ENCODE assay signal across 9 cellular contexts in genomic region chr1:206506405-206506802, GRCh38. TPM values are rescaled to one million over a fixed set of nuclear protein-coding genes. Genes with fewer than 3 reads are reported as not detected.
A peak's percentile ranks its signal among the peaks of the same experiment; 100 is the strongest.
DNase-seq lines count a peak whose midpoint lies in the region; ATAC-seq and TF ChIP-seq lines count a peak whose summit lies in the region.
"Had no signal": no experiment of that assay in that cellular context is flagged by ENCODE, and none has a peak within 500 bp of the region (broad histone marks: within the 10 kb centered on the region; RNA-seq: fewer than 3 reads in every experiment).

No MANE protein-coding gene starts in this region.

- H3K27me3 ChIP-seq in heart right ventricle (peaks cover 0 to 59% (median 12%) of the 10 kb centered on the region in 7 donors), mucosa of stomach (ENCODE audit: control insufficient read depth, insufficient read depth, low read length) (peaks cover 8% of the 10 kb centered on the region)

- H3K9me3 Mint-ChIP-seq in brain = peaks cover 0 to 3% (median 0%) of the 10 kb centered on the region in 5 experiments

- H3K4me3 Mint-ChIP-seq in brain = peak overlapping the region; percentile 65 to 84 (median 74)

- WGBS in heart right ventricle, 2 donors = 77 to 81% methylated on average over 8 of the region's 8 CpGs
- WGBS in urinary bladder = 83% methylated on average over 8 of the region's 8 CpGs

- peak overlapping the region in 1 of 5 experiments; percentile 72 for H3K27ac Mint-ChIP-seq in brain

- H3K9ac ChIP-seq in mucosa of stomach (ENCODE audit: low read length) = peak overlapping the region; percentile 51

- H3K4me1 ChIP-seq in heart right ventricle (peaks cover 0 to 65% (median 44%) of the 10 kb centered on the region in 9 donors), mucosa of stomach (ENCODE audit: control insufficient read depth, insufficient read depth, low read length) (peaks cover 46% of the 10 kb centered on the region), urinary bladder (ENCODE audit: insufficient read depth) (no peaks in the 10 kb centered on the region)

- peak overlapping the region in 8 of 10 donors; percentile 45 to 69 (median 66) for H3K4me3 ChIP-seq in heart right ventricle
- no peak overlapping the region for H3K4me3 ChIP-seq in mucosa of stomach (ENCODE audit: low read length)
- H3K4me3 ChIP-seq in urinary bladder (ENCODE audit: low read depth, low read length) = peak overlapping the region; percentile 78

- no peak for ATAC-seq in heart right ventricle
- ATAC-seq in Right ventricle myocardium inferior = no peak
- ATAC-seq in HG02884 (IDR thresholded peaks at IDR 0.05; ENCODE audit: unreplicated experiment) = no peak
- no peak for ATAC-seq in GM19324 (IDR thresholded peaks at IDR 0.05; ENCODE audit: low FRiP score, unreplicated experiment)

- no peak for TF ChIP-seq CTCF in heart right ventricle (IDR thresholded peaks at IDR 0.05)
- no peak for TF ChIP-seq CTCF in brain (conservative IDR thresholded peaks at IDR 0.05)

- intact Hi-C loops in heart right ventricle (cut with DNase I) = no loop called here
- intact Hi-C loops in Right ventricle myocardium inferior (cut with DNase I) = no loop called here

- H3K4me1 Mint-ChIP-seq in brain = peaks cover 54% of the 10 kb centered on the region

- no peaks in the 10 kb centered on the region for H3K36me3 ChIP-seq in heart right ventricle
- H3K36me3 ChIP-seq in mucosa of stomach (ENCODE audit: control insufficient read depth, insufficient read depth, low read length) = no peaks in the 10 kb centered on the region
- no peaks in the 10 kb centered on the region for H3K36me3 ChIP-seq in urinary bladder (ENCODE audit: insufficient read depth)

- H3K9me3 ChIP-seq in heart right ventricle (no peaks in the 10 kb centered on the region), mucosa of stomach (ENCODE audit: control insufficient read depth, low read length) (no peaks in the 10 kb centered on the region)

- DNase-seq in heart right ventricle (no peak), Right ventricle myocardium inferior (ENCODE audit: missing footprints) (no peak), GM19240 (ENCODE audit: insufficient read length, low spot score) (no peak)
- DNase-seq: erythroblast had no signal

- H3K36me3 Mint-ChIP-seq in brain = no peaks in the 10 kb centered on the region

- peaks cover 85% of the 10 kb centered on the region for H3K27me3 Mint-ChIP-seq in brain

- H3K27ac ChIP-seq in heart right ventricle (no peak overlapping the region), urinary bladder (ENCODE audit: low read depth) (no peak overlapping the region)

RNA-seq across cellular contexts. Expression of gene RASSF5, which starts 0.9 kb away (rescaled TPM):
- total RNA-seq in heart right ventricle (10 to 100 TPM in 3 of 10 donors, 1 to 10 TPM in 7; 5.0 to 26.0 (median 7.0) TPM), Right ventricle myocardium inferior (5.3 TPM), urinary bladder (8.9 TPM)
- polyA plus RNA-seq in heart right ventricle (1 to 10 TPM in 1 of 2 donors, under 1 TPM in 1; 0.90 to 2.4 TPM), brain (ENCODE audit: insufficient read depth, low read depth, low replicate concordance) (3.4 TPM), urinary bladder (10.7 TPM)

RNA-seq across cellular contexts. Expression of gene IKBKE, which starts 36.1 kb away (rescaled TPM):
- total RNA-seq in heart right ventricle (1 to 10 TPM in 3 of 10 donors, under 1 TPM in 7; 0.49 to 5.4 (median 0.79) TPM), Right ventricle myocardium inferior (0.62 TPM), urinary bladder (5.8 TPM)
- polyA plus RNA-seq in heart right ventricle (under 1 TPM; 0.29 to 0.87 TPM), brain (ENCODE audit: insufficient read depth, low read depth, low replicate concordance) (0.59 TPM), urinary bladder (3.5 TPM)
